In the genomic region with DNA sequence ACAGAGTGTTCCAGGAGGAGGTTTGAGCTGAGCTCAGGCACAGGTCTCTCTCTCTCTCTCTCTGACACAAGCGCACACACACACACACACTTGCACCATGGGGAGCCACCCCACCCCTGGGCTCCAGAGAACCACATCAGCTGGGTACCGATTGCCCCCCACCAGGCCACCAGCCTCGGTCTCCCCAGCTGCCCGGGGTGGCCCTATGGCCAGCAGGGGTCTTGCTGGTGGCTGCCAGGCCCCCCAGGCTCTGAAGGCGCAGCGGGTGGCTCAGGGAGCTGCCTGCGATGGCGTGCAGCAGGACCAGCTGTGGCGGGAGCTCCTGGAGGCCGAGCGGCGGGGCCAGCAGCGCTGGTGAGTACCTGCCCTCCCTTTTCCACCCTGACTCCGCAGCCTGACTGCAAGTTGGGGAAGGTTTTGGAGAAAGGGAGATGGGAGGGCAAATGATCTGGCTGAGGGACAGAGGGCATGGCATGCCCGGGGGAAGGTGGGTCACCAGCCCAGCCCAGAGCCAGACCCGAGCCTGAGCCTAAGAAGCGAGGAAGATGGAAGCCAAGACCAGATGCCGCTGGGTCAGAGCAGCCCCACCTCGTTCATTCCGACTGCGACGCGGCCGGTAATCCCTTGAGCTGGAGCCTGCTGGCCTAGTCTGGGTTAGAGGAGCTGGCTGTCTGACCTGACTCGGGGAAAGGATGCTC, we compare ENCODE assay signal across 8 cellular contexts. TPM values are rescaled to one million over a fixed set of nuclear protein-coding genes. Genes with fewer than 3 reads are reported as not detected.
DNase-seq lines count a peak whose midpoint lies in the region; ATAC-seq and TF ChIP-seq lines count a peak whose summit lies in the region.

No MANE protein-coding gene starts in this region.

- TF ChIP-seq EP300 in tibial nerve (IDR thresholded peaks at IDR 0.05) = no peak

- no peaks in the 10 kb centered on the region for H3K27me3 ChIP-seq in liver (ENCODE audit: control insufficient read depth in 4 of 4, insufficient read depth in 4 of 4, low read length in 3 of 4)
- H3K27me3 ChIP-seq in tibial nerve = no peaks in the 10 kb centered on the region

- no peaks in the 10 kb centered on the region for H3K36me3 Mint-ChIP-seq in activated CD4-positive, alpha-beta T cell treated with anti-CD3 and anti-CD28 coated beads, Interleukin-2, amount 10 ng/mL, durations not matched to agents 7 days and 5 days (ENCODE audit: low read depth)
- H3K36me3 Mint-ChIP-seq in brain = no peaks in the 10 kb centered on the region

- ATAC-seq in GM18868 (IDR thresholded peaks at IDR 0.05; ENCODE audit: unreplicated experiment) = no peak

- peaks cover 5 to 20% (median 12%) of the 10 kb centered on the region in 4 donors for H3K4me1 ChIP-seq in liver (ENCODE audit: control insufficient read depth in 4 of 4, insufficient read depth in 4 of 4, low read length in 3 of 4)
- peaks cover 0 to 36% (median 17%) of the 10 kb centered on the region in 4 donors for H3K4me1 ChIP-seq in tibial nerve

- 26% methylated on average over 25 of the region's 25 CpGs for WGBS in liver
- 21 to 26% methylated on average over 21 to 23 of the region's 25 CpGs for WGBS in tibial nerve, 2 donors

- no peak for TF ChIP-seq POLR2A in tibial nerve (IDR thresholded peaks at IDR 0.05)

- H3K4me3 Mint-ChIP-seq in activated CD4-positive, alpha-beta T cell treated with anti-CD3 and anti-CD28 coated beads, Interleukin-2, amount 10 ng/mL, durations not matched to agents 7 days and 5 days = no peak overlapping the region
- H3K4me3 Mint-ChIP-seq in brain = peak overlapping the region; percentile 86 to 94 (median 90)

- no peak for TF ChIP-seq RAD21 in liver (IDR thresholded peaks at IDR 0.05)

- H3K4me1 Mint-ChIP-seq in activated CD4-positive, alpha-beta T cell treated with anti-CD3 and anti-CD28 coated beads, Interleukin-2, amount 10 ng/mL, durations not matched to agents 7 days and 5 days = peaks cover 30% of the 10 kb centered on the region
- H3K4me1 Mint-ChIP-seq in brain = peaks cover 45% of the 10 kb centered on the region

- H3K4me3 ChIP-seq in liver (ENCODE audit: low read depth in 1 of 3, low read length in 3 of 3) (peak overlapping the region; percentile 51 to 62 (median 53)), tibial nerve (peak overlapping the region; percentile 32 to 56 (median 37))

- CTCF ChIA-PET in activated CD4-positive, alpha-beta T cell treated with anti-CD3 and anti-CD28 coated beads, Interleukin-2, amount 10 ng/mL, durations not matched to agents 7 days and 5 days (lab: Charles Lee) = interaction anchor here (0.5 to 5.7 kb wide), 26 partner anchors 9 to 1562 kb away, joined by 3 to 58 read pairs (median 5); partner anchors contain the start of genes LPIN1 and SLC66A3

- POLR2A ChIA-PET in activated CD4-positive, alpha-beta T cell treated with anti-CD3 and anti-CD28 coated beads, Interleukin-2, amount 10 ng/mL, durations not matched to agents 7 days and 5 days (lab: Charles Lee) = no interaction called here

- H3K9me3 ChIP-seq in liver (ENCODE audit: control insufficient read depth in 4 of 4, low read length in 3 of 4) = no peaks in the 10 kb centered on the region
- H3K9me3 ChIP-seq in tibial nerve = no peaks in the 10 kb centered on the region

- H3K27ac ChIP-seq in liver (ENCODE audit: low read depth in 1 of 2, low read length in 2 of 2) (no peak overlapping the region), tibial nerve (peak overlapping the region in 1 of 4 donors; percentile 62)

- TF ChIP-seq CTCF in brain (conservative IDR thresholded peaks at IDR 0.05) (no peak), liver (IDR thresholded peaks at IDR 0.05; ENCODE audit: low read depth, low read length, missing input control) (no peak), tibial nerve (IDR thresholded peaks at IDR 0.05) (no peak)

- H3K36me3 ChIP-seq in liver (ENCODE audit: control insufficient read depth in 4 of 4, insufficient read depth in 3 of 4, low read depth in 1 of 4, low read length in 3 of 4) (no peaks in the 10 kb centered on the region), tibial nerve (no peaks in the 10 kb centered on the region)

- no peak for DNase-seq in activated CD4-positive, alpha-beta T cell treated with anti-CD3 and anti-CD28 coated beads, Interleukin-2, amount 10 ng/mL, durations not matched to agents 7 days and 5 days
- no peak for DNase-seq in activated CD4-positive, alpha-beta T cell treated with anti-CD3 and anti-CD28 coated beads, Interleukin-2, amount 50 U/mL, for 4 hours
- DNase-seq in tibial nerve (ENCODE audit: low spot score in 2 of 2) (no peak), NAMALWA (ENCODE audit: low spot score) (no peak), DMS79 (lab: John Stamatoyannopoulos, UW) (no peak)

- peak overlapping the region; percentile 85 for H3K27ac Mint-ChIP-seq in activated CD4-positive, alpha-beta T cell treated with anti-CD3 and anti-CD28 coated beads, Interleukin-2, amount 10 ng/mL, durations not matched to agents 7 days and 5 days
- peak overlapping the region; percentile 83 to 97 (median 89) for H3K27ac Mint-ChIP-seq in brain

- H3K9ac ChIP-seq in liver (ENCODE audit: low read depth in 1 of 2, low read length in 2 of 2) = no peak overlapping the region

- no peaks in the 10 kb centered on the region for H3K9me3 Mint-ChIP-seq in activated CD4-positive, alpha-beta T cell treated with anti-CD3 and anti-CD28 coated beads, Interleukin-2, amount 10 ng/mL, durations not matched to agents 7 days and 5 days
- H3K9me3 Mint-ChIP-seq in brain = peaks cover 0 to 3% (median 0%) of the 10 kb centered on the region in 5 experiments

- H3K27me3 Mint-ChIP-seq in activated CD4-positive, alpha-beta T cell treated with anti-CD3 and anti-CD28 coated beads, Interleukin-2, amount 10 ng/mL, durations not matched to agents 7 days and 5 days = peaks cover 7% of the 10 kb centered on the region
- H3K27me3 Mint-ChIP-seq in brain = peaks cover 11% of the 10 kb centered on the region

TF ChIP-seq in liver, 16 proteins besides CTCF, POLR2A, EP300 and RAD21:
- TF ChIP-seq MAX (IDR thresholded peaks at IDR 0.05) (no peak), YY1 (IDR thresholded peaks at IDR 0.05) (no peak), EGR1 (IDR thresholded peaks at IDR 0.05; ENCODE audit: low read depth in 2 of 2) (no peak), TAF1 (conservative IDR thresholded peaks at IDR 0.05) (no peak), NR2F2 (IDR thresholded peaks at IDR 0.05) (no peak), JUND (IDR thresholded peaks at IDR 0.05) (no peak)

RNA-seq across cellular contexts. Expression of gene SLC66A3, which starts 21.9 kb away (rescaled TPM):
- 10 to 100 TPM; 21.6 to 23.4 TPM for total RNA-seq in activated CD4-positive, alpha-beta T cell treated with anti-CD3 and anti-CD28 coated beads, Interleukin-2, amount 10 ng/mL, durations not matched to agents 7 days and 5 days
- polyA plus RNA-seq in brain (ENCODE audit: insufficient read depth, low read depth, low replicate concordance) (4.1 TPM), liver (1 to 10 TPM; 6.7 to 7.2 TPM)
- total RNA-seq in liver (10 to 100 TPM; 11.5 to 17.6 TPM), tibial nerve (100 to 1,000 TPM in 3 of 4 donors, 10 to 100 TPM in 1; 49.8 to 120 (median 112) TPM)
